Comparison of ENCODE assay signal across 1 cellular context in the genomic region with DNA sequence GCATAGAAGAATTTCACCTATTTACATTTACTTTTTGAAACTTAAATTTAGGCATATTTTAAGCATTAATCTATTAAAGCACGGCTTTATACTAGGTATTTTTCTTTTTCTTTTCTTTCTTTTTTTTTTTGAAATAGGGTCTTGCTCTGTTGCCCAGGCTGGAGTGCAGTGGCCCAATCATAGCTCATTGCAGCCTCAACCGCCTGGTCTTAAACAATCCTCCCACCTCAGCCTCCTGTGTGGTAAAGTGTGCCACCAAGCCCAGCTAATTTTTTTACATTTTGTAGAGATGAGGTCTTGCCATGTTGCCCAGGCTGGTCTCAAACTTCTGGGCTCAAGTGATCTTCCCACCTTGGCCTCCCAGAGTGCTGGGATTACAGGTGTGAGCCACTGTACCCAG.
TF ChIP-seq lines count a peak whose summit lies in the region.

No MANE protein-coding gene starts in this region.

TF ChIP-seq in K562, 482 proteins besides CTCF, POLR2A, EP300 and RAD21:
- peak; percentile 63; the same call in 1 of the 2 replicates for TF ChIP-seq ZNF121 (CRISPR knock-in tag; conservative IDR thresholded peaks at IDR 0.05)
TF ChIP-seq in K562: peak in this region for 1; not testable (repeated sequence) for 481.
